Comparison of ENCODE assay signal across 14 cellular contexts in the genomic region with DNA sequence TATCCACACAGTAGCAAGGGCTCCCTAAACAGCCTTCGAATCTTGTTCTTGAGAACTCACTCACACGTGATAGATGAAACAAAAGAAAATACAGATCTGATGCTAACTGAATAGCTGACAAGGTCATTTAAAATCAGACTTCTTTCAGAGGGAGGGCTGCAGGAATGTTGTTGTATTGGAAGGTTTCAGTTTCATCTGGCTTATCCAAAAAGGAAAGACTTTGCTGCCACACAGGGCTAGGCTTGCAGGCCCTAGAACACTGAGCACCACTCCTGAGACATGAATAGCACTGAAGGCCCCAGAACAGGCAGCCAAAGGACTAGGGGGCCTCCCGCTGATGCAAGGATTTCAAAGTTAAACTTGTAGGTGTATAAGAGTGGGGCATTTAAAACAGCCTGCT. TPM values are rescaled to one million over a fixed set of nuclear protein-coding genes. Genes with fewer than 3 reads are reported as not detected.
A peak's percentile ranks its signal among the peaks of the same experiment; 100 is the strongest.
DNase-seq lines count a peak whose midpoint lies in the region; ATAC-seq and TF ChIP-seq lines count a peak whose summit lies in the region.
"Had no signal": no experiment of that assay in that cellular context is flagged by ENCODE, and none has a peak within 500 bp of the region (broad histone marks: within the 10 kb centered on the region; RNA-seq: fewer than 3 reads in every experiment).

No MANE protein-coding gene starts in this region.

- H3K27ac ChIP-seq in left ventricle myocardium inferior (replicated peaks), result peak overlapping the region; percentile 34
- H3K27ac ChIP-seq in right cardiac atrium (ENCODE audit: low read length), result no peak overlapping the region
- H3K27ac ChIP-seq in mammary epithelial cell (ENCODE audit: insufficient read depth, low read depth, low read length), result no peak overlapping the region
- peak overlapping the region; percentile 19 for H3K27ac ChIP-seq in muscle layer of duodenum (ENCODE audit: low read length)
- H3K27ac ChIP-seq in right atrium auricular region, result no peak overlapping the region
- H3K27ac ChIP-seq: A549 had no signal

- H3K36me3 Mint-ChIP-seq in glutamatergic neuron (ENCODE audit: unreplicated experiment), result peaks cover 8% of the 10 kb centered on the region

- H3K4me3 ChIP-seq in left ventricle myocardium inferior (no peak overlapping the region), right cardiac atrium (ENCODE audit: low read length) (no peak overlapping the region), mammary epithelial cell (replicated peaks in 1 of 3; ENCODE audit: insufficient read depth in 1 of 3, low read depth in 2 of 3, low read length in 3 of 3) (no peak overlapping the region), muscle layer of duodenum (ENCODE audit: low read depth in 1 of 2, low read length in 2 of 2) (no peak overlapping the region), right atrium auricular region (no peak overlapping the region)
- H3K4me3 ChIP-seq: A549 had no signal

- peaks cover 2% of the 10 kb centered on the region for H3K9me3 Mint-ChIP-seq in glutamatergic neuron (ENCODE audit: unreplicated experiment)
- H3K9me3 Mint-ChIP-seq: HFFc6 had no signal

- dilution Hi-C loops in mammary epithelial cell (cut with HindIII; ENCODE audit: low sequenced_read_pairs), result no loop called here

- no peaks in the 10 kb centered on the region for H3K79me2 ChIP-seq in mammary epithelial cell (ENCODE audit: insufficient read depth, low read length)

- H3K27me3 Mint-ChIP-seq in glutamatergic neuron (ENCODE audit: unreplicated experiment), result peaks cover 4% of the 10 kb centered on the region
- H3K27me3 Mint-ChIP-seq: stimulated activated naive CD8-positive, alpha-beta T cell treated with anti-CD3 and anti-CD28 coated beads, Interleukin-15, amount 100 ng/mL, for 72 hours had no signal

- 66% methylated on average over 3 of the region's 3 CpGs for WGBS in right cardiac atrium
- 36% methylated on average over 3 of the region's 3 CpGs for WGBS in mammary epithelial cell (ENCODE audit: low coverage, missing lambda C conversion rate)

- H3K36me3 ChIP-seq in left ventricle myocardium inferior (no peaks in the 10 kb centered on the region), mammary epithelial cell (ENCODE audit: insufficient read depth, low read length) (no peaks in the 10 kb centered on the region), muscle layer of duodenum (ENCODE audit: control insufficient read depth in 1 of 2, insufficient read depth in 2 of 2, low read length in 2 of 2) (no peaks in the 10 kb centered on the region), right atrium auricular region (no peaks in the 10 kb centered on the region)

- no peak overlapping the region for H3K4me3 Mint-ChIP-seq in glutamatergic neuron (ENCODE audit: unreplicated experiment)
- H3K4me3 Mint-ChIP-seq: HFFc6; stimulated activated naive CD8-positive, alpha-beta T cell treated with anti-CD3 and anti-CD28 coated beads, Interleukin-15, amount 100 ng/mL, for 72 hours; WTC11 had no signal

- peaks cover 20% of the 10 kb centered on the region for H3K4me1 ChIP-seq in left ventricle myocardium inferior
- H3K4me1 ChIP-seq in right cardiac atrium (ENCODE audit: control insufficient read depth, insufficient read depth, low read length), result no peaks in the 10 kb centered on the region
- H3K4me1 ChIP-seq in mammary epithelial cell (ENCODE audit: insufficient read depth, low read length), result no peaks in the 10 kb centered on the region
- peaks cover 0 to 7% of the 10 kb centered on the region in 2 donors for H3K4me1 ChIP-seq in muscle layer of duodenum (ENCODE audit: control insufficient read depth in 1 of 2, insufficient read depth in 2 of 2, low read length in 2 of 2)
- peaks cover 0 to 7% of the 10 kb centered on the region in 2 donors for H3K4me1 ChIP-seq in right atrium auricular region
- H3K4me1 ChIP-seq: A549, Caco-2 had no signal

- peaks cover 4% of the 10 kb centered on the region for H3K4me1 Mint-ChIP-seq in glutamatergic neuron (ENCODE audit: low read depth, unreplicated experiment)

- DNase-seq in left ventricle myocardium inferior, result no peak
- no peak for DNase-seq in right cardiac atrium
- DNase-seq in mammary epithelial cell, result no peak
- DNase-seq in glutamatergic neuron, result no peak
- DNase-seq in right atrium auricular region (ENCODE audit: low spot score), result no peak
- no peak for DNase-seq in NK-92 treated with Interleukin-12 subunit alpha and Interleukin-12 subunit beta, amount 100 ng/mL, for 24 hours (lab: John Stamatoyannopoulos, UW)
- no peak for DNase-seq in NCI-H748 (lab: John Stamatoyannopoulos, UW; ENCODE audit: unreplicated experiment)
- DNase-seq: Caco-2; HFFc6; stimulated activated naive CD8-positive, alpha-beta T cell treated with anti-CD3 and anti-CD28 coated beads, Interleukin-15, amount 100 ng/mL, for 72 hours had no signal

- TF ChIP-seq CTCF in left ventricle myocardium inferior (IDR thresholded peaks at IDR 0.05; ENCODE audit: borderline replicate concordance), result no peak
- no peak for TF ChIP-seq CTCF in mammary epithelial cell (conservative IDR thresholded peaks at IDR 0.05 in 1 of 2, IDR thresholded peaks at IDR 0.05 in 1 of 2; ENCODE audit: extremely low read depth in 1 of 2, insufficient read depth in 1 of 2, low read depth in 1 of 2, low read length in 2 of 2)
- TF ChIP-seq CTCF in glutamatergic neuron (IDR thresholded peaks at IDR 0.05; ENCODE audit: partially characterized antibody, unreplicated experiment), result no peak
- no peak for TF ChIP-seq CTCF in right atrium auricular region (IDR thresholded peaks at IDR 0.05)

- no peaks in the 10 kb centered on the region for H4K20me1 ChIP-seq in mammary epithelial cell (ENCODE audit: insufficient read depth, low read length)

- no peak overlapping the region for H3K27ac Mint-ChIP-seq in glutamatergic neuron (ENCODE audit: unreplicated experiment)
- H3K27ac Mint-ChIP-seq: HFFc6, WTC11 had no signal

- peak overlapping the region; percentile 49 for H2AFZ ChIP-seq in mammary epithelial cell (ENCODE audit: low read depth, low read length)

- intact Hi-C loops in left ventricle myocardium inferior (cut with micrococcal nuclease), result no loop called here
- intact Hi-C loops in right cardiac atrium (cut with DNase I), result no loop called here
- intact Hi-C loops in mammary epithelial cell (cut with micrococcal nuclease), result no loop called here

- CTCF ChIA-PET in mammary epithelial cell (lab: Charles Lee; ENCODE audit: low non-redundant PET), result no interaction called here

- in situ Hi-C loops in mammary epithelial cell (cut with MboI; ENCODE audit: low sequenced_read_pairs in 2 of 2), result no loop called here

- BruUV-seq in mammary epithelial cell (replicated peaks; lab: Mats Ljungman, UMichigan), result no TSS peak

- H3K9me3 ChIP-seq in left ventricle myocardium inferior (replicated peaks) (no peaks in the 10 kb centered on the region), right cardiac atrium (ENCODE audit: control insufficient read depth, low read length) (no peaks in the 10 kb centered on the region), mammary epithelial cell (replicated peaks; ENCODE audit: insufficient read depth, low read length) (no peaks in the 10 kb centered on the region), muscle layer of duodenum (ENCODE audit: control insufficient read depth in 1 of 2, low read length in 2 of 2) (no peaks in the 10 kb centered on the region), right atrium auricular region (no peaks in the 10 kb centered on the region)
- H3K9me3 ChIP-seq: A549, Caco-2 had no signal

- no peak overlapping the region for H3K9ac ChIP-seq in mammary epithelial cell (ENCODE audit: insufficient read depth, low read length)

- no peak overlapping the region for H3K4me2 ChIP-seq in mammary epithelial cell (ENCODE audit: insufficient read depth, low read depth, low read length)
- H3K4me2 ChIP-seq: A549 had no signal

- no peaks in the 10 kb centered on the region for H3K27me3 ChIP-seq in left ventricle myocardium inferior (ENCODE audit: low read depth)
- no peaks in the 10 kb centered on the region for H3K27me3 ChIP-seq in right cardiac atrium (ENCODE audit: control insufficient read depth, insufficient read depth)
- H3K27me3 ChIP-seq in mammary epithelial cell (ENCODE audit: insufficient read depth, low read length), result no peaks in the 10 kb centered on the region
- no peaks in the 10 kb centered on the region for H3K27me3 ChIP-seq in muscle layer of duodenum (ENCODE audit: low read depth, low read length)
- H3K27me3 ChIP-seq in right atrium auricular region, result no peaks in the 10 kb centered on the region

- no peak for ATAC-seq in right cardiac atrium
- ATAC-seq: A549; stimulated activated naive CD8-positive, alpha-beta T cell treated with anti-CD3 and anti-CD28 coated beads, Interleukin-15, amount 100 ng/mL, for 72 hours; WTC11 had no signal

RNA-seq across cellular contexts. Expression of gene CD180, which starts 3.1 kb away (rescaled TPM):
- total RNA-seq in left ventricle myocardium inferior (0.44 TPM), right cardiac atrium (1 to 10 TPM in 2 of 4 donors, under 1 TPM in 2; 0.48 to 1.4 (median 0.88) TPM), mammary epithelial cell (under 1 TPM in 1 of 2 donors, not detected in 1; 0.17 TPM), glutamatergic neuron (ENCODE audit: unreplicated experiment) (not detected), right atrium auricular region (1 to 10 TPM in 1 of 2 donors, under 1 TPM in 1; 0.26 to 1.2 TPM)
- polyA plus RNA-seq in right cardiac atrium (0.11 TPM), mammary epithelial cell (0.02 TPM)
- not detected for polyA minus RNA-seq in mammary epithelial cell
- total RNA-seq: Caco-2, dermis microvascular lymphatic vessel endothelial cell, HFFc6, WTC11 had no signal
- polyA plus RNA-seq: A549 had no signal

Comparison
In these comparisons a context has a peak if more than half of its experiments do, and no peak if none do; other contexts are left out.
1. H3K27ac ChIP-seq: peak in left ventricle myocardium inferior (single experiment) and muscle layer of duodenum (single experiment); none in right cardiac atrium (single experiment), mammary epithelial cell (single experiment) and right atrium auricular region (0 of 2).